In genomic region chr3:154548341-154548740, GRCh38 we compare ENCODE assay signal across 23 cellular contexts.
DNase-seq lines count a peak whose midpoint lies in the region; ATAC-seq and TF ChIP-seq lines count a peak whose summit lies in the region.
"Had no signal": no experiment of that assay in that cellular context is flagged by ENCODE, and none has a peak within 500 bp of the region (broad histone marks: within the 10 kb centered on the region; RNA-seq: fewer than 3 reads in every experiment).

No MANE protein-coding gene starts in this region.

- peak; percentile 44 for ATAC-seq in GM19463 (IDR thresholded peaks at IDR 0.05; ENCODE audit: unreplicated experiment)
- peak; percentile 46 for ATAC-seq in HG03442 (IDR thresholded peaks at IDR 0.05; ENCODE audit: unreplicated experiment)
- ATAC-seq in GM18870 (IDR thresholded peaks at IDR 0.05; ENCODE audit: unreplicated experiment) = no peak
- ATAC-seq in GM21528 (IDR thresholded peaks at IDR 0.05; ENCODE audit: low FRiP score, unreplicated experiment) = no peak
- ATAC-seq: PC-3 had no signal

- no peaks in the 10 kb centered on the region for H3K36me3 ChIP-seq in GM06990 (ENCODE audit: control insufficient read depth, insufficient read depth, low read length)
- H3K36me3 ChIP-seq: BLaER1, MG63 had no signal

- no peak for TF ChIP-seq CTCF in GM06990 (IDR thresholded peaks at IDR 0.05; ENCODE audit: insufficient read depth, low read length, poor library complexity, severe bottlenecking)

- H3K27me3 ChIP-seq in GM06990 (replicated peaks; ENCODE audit: control insufficient read depth, insufficient read depth, low read length) = no peaks in the 10 kb centered on the region
- H3K27me3 ChIP-seq: BLaER1, MG63 had no signal

- DNase-seq in GM06990 (ENCODE audit: extremely low read depth, insufficient read length) (peak; percentile 6), NCI-H526 treated with DMSO at 0.1 percent for 48 hours (lab: John Stamatoyannopoulos, UW) (peak; percentile 15), ureter (ENCODE audit: low spot score) (no peak), NCI-H345 treated with DMSO at 0.1 percent for 48 hours (lab: John Stamatoyannopoulos, UW; ENCODE audit: unreplicated experiment) (no peak)
- DNase-seq: ACHN; CD4-positive, alpha-beta memory T cell; DMS153; H7; Kasumi-1; MG63; NCI-H1092; NCI-H1436 treated with DMSO at 0.1 percent for 48 hours; NCI-H2029; NCI-H226; NCI-H524; PC-3; Right ventricle myocardium superior; T1000 had no signal

- H3K4me3 ChIP-seq in GM06990 (replicated peaks; ENCODE audit: low read depth, low read length) = no peak overlapping the region
- H3K4me3 ChIP-seq: BLaER1, MG63 had no signal

Comparison
In these comparisons a context has a peak if more than half of its experiments do, and no peak if none do; other contexts are left out.
1. DNase-seq: peak in GM06990 (single experiment) and NCI-H526 treated with DMSO at 0.1 percent for 48 hours (single experiment); none in ureter (single experiment) and NCI-H345 treated with DMSO at 0.1 percent for 48 hours (single experiment).
2. ATAC-seq: peak in GM19463 (single experiment) and HG03442 (single experiment); none in GM18870 (single experiment) and GM21528 (single experiment).